In the genomic region with DNA sequence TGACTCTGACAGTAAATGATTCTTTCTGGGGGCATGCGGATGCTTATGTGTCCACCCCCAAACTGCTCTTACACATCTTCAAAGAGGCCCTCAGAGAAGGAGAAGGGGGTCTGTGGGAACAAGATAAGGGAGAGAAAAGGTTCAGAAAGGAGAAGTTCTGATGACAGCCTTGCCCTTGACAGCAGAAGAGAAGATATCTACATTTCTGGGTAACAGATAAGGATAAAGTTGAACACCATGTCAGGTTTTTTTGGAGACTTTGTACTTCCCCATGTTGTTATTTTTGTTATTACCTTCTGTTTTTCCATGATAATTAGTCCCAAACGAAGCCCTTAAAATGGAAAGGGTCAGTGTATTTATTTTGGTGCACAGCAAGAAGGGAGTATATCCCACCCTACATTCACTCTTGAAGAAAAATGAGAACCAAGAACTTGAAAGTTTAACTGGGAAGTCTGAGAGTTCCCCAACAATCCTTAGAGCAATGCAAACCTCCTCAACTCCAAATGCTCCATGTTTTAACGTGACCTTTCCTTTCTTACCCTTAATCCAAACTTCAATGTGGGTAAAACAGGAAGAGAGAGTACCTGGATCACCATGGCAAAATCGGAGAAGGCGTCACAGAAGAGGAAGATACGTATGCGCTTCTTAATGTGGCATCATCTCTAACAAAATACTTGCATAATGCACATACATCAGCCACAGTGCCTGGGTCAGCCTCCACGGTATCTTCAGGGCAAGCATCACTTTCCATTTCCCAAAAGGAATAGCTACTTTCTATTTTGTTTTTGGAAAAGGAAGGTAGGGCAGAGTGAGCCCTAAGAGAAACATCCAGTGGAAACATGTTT, we compare ENCODE assay signal across 1 cellular context.
TF ChIP-seq lines count a peak whose summit lies in the region.

No MANE protein-coding gene starts in this region.

TF ChIP-seq in K562, 482 proteins besides CTCF, POLR2A, EP300 and RAD21 (continued from another document and continues in another):
- TF ChIP-seq, protein P1, sequence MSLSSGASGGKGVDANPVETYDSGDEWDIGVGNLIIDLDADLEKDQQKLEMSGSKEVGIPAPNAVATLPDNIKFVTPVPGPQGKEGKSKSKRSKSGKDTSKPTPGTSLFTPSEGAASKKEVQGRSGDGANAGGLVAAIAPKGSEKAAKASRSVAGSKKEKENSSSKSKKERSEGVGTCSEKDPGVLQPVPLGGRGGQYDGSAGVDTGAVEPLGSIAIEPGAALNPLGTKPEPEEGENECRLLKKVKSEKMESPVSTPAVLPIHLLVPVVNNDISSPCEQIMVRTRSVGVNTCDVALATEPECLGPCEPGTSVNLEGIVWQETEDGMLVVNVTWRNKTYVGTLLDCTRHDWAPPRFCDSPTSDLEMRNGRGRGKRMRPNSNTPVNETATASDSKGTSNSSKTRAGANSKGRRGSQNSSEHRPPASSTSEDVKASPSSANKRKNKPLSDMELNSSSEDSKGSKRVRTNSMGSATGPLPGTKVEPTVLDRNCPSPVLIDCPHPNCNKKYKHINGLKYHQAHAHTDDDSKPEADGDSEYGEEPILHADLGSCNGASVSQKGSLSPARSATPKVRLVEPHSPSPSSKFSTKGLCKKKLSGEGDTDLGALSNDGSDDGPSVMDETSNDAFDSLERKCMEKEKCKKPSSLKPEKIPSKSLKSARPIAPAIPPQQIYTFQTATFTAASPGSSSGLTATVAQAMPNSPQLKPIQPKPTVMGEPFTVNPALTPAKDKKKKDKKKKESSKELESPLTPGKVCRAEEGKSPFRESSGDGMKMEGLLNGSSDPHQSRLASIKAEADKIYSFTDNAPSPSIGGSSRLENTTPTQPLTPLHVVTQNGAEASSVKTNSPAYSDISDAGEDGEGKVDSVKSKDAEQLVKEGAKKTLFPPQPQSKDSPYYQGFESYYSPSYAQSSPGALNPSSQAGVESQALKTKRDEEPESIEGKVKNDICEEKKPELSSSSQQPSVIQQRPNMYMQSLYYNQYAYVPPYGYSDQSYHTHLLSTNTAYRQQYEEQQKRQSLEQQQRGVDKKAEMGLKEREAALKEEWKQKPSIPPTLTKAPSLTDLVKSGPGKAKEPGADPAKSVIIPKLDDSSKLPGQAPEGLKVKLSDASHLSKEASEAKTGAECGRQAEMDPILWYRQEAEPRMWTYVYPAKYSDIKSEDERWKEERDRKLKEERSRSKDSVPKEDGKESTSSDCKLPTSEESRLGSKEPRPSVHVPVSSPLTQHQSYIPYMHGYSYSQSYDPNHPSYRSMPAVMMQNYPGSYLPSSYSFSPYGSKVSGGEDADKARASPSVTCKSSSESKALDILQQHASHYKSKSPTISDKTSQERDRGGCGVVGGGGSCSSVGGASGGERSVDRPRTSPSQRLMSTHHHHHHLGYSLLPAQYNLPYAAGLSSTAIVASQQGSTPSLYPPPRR (CRISPR knock-in tag; IDR thresholded peaks at IDR 0.05; ENCODE audit: borderline replicate concordance), result no peak
- no peak for TF ChIP-seq SP2 (IDR thresholded peaks at IDR 0.05; ENCODE audit: extremely low read depth, low read depth, low read length, poor library complexity, severe bottlenecking)
- TF ChIP-seq ZNF778 (CRISPR knock-in tag; IDR thresholded peaks at IDR 0.05), result no peak
- TF ChIP-seq LCOR (CRISPR knock-in tag; IDR thresholded peaks at IDR 0.05), result peak; percentile 63; the same call in 1 of the 2 replicates
- TF ChIP-seq, protein P2, sequence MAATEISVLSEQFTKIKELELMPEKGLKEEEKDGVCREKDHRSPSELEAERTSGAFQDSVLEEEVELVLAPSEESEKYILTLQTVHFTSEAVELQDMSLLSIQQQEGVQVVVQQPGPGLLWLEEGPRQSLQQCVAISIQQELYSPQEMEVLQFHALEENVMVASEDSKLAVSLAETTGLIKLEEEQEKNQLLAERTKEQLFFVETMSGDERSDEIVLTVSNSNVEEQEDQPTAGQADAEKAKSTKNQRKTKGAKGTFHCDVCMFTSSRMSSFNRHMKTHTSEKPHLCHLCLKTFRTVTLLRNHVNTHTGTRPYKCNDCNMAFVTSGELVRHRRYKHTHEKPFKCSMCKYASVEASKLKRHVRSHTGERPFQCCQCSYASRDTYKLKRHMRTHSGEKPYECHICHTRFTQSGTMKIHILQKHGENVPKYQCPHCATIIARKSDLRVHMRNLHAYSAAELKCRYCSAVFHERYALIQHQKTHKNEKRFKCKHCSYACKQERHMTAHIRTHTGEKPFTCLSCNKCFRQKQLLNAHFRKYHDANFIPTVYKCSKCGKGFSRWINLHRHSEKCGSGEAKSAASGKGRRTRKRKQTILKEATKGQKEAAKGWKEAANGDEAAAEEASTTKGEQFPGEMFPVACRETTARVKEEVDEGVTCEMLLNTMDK (IDR thresholded peaks at IDR 0.05; ENCODE audit: borderline replicate concordance, insufficient read depth, low read depth, low read length, poor library complexity, severe bottlenecking), result no peak
- no peak for TF ChIP-seq HNRNPH1 (optimal IDR thresholded peaks at IDR 0.05; ENCODE audit: low read depth, low read length)
- TF ChIP-seq HIVEP1 (CRISPR knock-in tag; IDR thresholded peaks at IDR 0.05), result no peak
- no peak for TF ChIP-seq HDAC6 (IDR thresholded peaks at IDR 0.05; ENCODE audit: low read depth, low read length)
- TF ChIP-seq CC2D1A (IDR thresholded peaks at IDR 0.05), result peak; percentile 94
- no peak for TF ChIP-seq ZNF586 (CRISPR knock-in tag; conservative IDR thresholded peaks at IDR 0.05)
- peak; percentile 53 for TF ChIP-seq SMARCB1 (IDR thresholded peaks at IDR 0.05; ENCODE audit: insufficient read length, low read depth)
- no peak for TF ChIP-seq DACH1 (IDR thresholded peaks at IDR 0.05; ENCODE audit: partially characterized antibody)
- TF ChIP-seq RUNX1 (IDR thresholded peaks at IDR 0.05; ENCODE audit: low read depth), result no peak
- TF ChIP-seq CHD2 (IDR thresholded peaks at IDR 0.05; ENCODE audit: low read depth, low read length), result no peak
- TF ChIP-seq, protein P3, sequence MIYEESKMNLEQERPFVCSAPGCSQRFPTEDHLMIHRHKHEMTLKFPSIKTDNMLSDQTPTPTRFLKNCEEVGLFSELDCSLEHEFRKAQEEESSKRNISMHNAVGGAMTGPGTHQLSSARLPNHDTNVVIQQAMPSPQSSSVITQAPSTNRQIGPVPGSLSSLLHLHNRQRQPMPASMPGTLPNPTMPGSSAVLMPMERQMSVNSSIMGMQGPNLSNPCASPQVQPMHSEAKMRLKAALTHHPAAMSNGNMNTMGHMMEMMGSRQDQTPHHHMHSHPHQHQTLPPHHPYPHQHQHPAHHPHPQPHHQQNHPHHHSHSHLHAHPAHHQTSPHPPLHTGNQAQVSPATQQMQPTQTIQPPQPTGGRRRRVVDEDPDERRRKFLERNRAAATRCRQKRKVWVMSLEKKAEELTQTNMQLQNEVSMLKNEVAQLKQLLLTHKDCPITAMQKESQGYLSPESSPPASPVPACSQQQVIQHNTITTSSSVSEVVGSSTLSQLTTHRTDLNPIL (CRISPR knock-in tag; IDR thresholded peaks at IDR 0.05), result no peak
- TF ChIP-seq, protein P4, sequence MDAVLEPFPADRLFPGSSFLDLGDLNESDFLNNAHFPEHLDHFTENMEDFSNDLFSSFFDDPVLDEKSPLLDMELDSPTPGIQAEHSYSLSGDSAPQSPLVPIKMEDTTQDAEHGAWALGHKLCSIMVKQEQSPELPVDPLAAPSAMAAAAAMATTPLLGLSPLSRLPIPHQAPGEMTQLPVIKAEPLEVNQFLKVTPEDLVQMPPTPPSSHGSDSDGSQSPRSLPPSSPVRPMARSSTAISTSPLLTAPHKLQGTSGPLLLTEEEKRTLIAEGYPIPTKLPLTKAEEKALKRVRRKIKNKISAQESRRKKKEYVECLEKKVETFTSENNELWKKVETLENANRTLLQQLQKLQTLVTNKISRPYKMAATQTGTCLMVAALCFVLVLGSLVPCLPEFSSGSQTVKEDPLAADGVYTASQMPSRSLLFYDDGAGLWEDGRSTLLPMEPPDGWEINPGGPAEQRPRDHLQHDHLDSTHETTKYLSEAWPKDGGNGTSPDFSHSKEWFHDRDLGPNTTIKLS (IDR thresholded peaks at IDR 0.05; ENCODE audit: borderline replicate concordance, low read depth), result no peak
- TF ChIP-seq HNRNPLL (IDR thresholded peaks at IDR 0.05; ENCODE audit: low read depth, low read length, poor library complexity, severe bottlenecking), result no peak
- no peak for TF ChIP-seq POLR2G (IDR thresholded peaks at IDR 0.05; ENCODE audit: low read depth, low read length)
- peak in 1 of 2 experiments; percentile 72; a peak in 2 of 4 replicates for TF ChIP-seq HDAC1 (IDR thresholded peaks at IDR 0.05)
- no peak for TF ChIP-seq TCFL5 (CRISPR knock-in tag; conservative IDR thresholded peaks at IDR 0.05)
- no peak for TF ChIP-seq RBM22 (IDR thresholded peaks at IDR 0.05; ENCODE audit: low read depth, low read length, poor library complexity, severe bottlenecking)
- TF ChIP-seq ATF1 (CRISPR knock-in tag; IDR thresholded peaks at IDR 0.05), result no peak
- peak; percentile 53 for TF ChIP-seq ATF1 (tag; IDR thresholded peaks at IDR 0.05)
- TF ChIP-seq KLF10 (CRISPR knock-in tag; IDR thresholded peaks at IDR 0.05), result no peak
- TF ChIP-seq SIN3A (IDR thresholded peaks at IDR 0.05; ENCODE audit: borderline replicate concordance in 2 of 2, control insufficient read depth in 1 of 2, low read depth in 2 of 2, low read length in 2 of 2), result no peak
- TF ChIP-seq NCOA6 (IDR thresholded peaks at IDR 0.05), result 0 out of 2 replicates have a peak, but pooled peaks have one; percentile 47
- no peak for TF ChIP-seq ZNF707 (CRISPR knock-in tag; conservative IDR thresholded peaks at IDR 0.05)
- TF ChIP-seq SIRT6 (IDR thresholded peaks at IDR 0.05; ENCODE audit: low read depth, low read length), result no peak
- TF ChIP-seq FOXA1 (IDR thresholded peaks at IDR 0.05; ENCODE audit: borderline replicate concordance), result no peak
- TF ChIP-seq PCBP1 (IDR thresholded peaks at IDR 0.05; ENCODE audit: low read depth, low read length, poor library complexity, severe bottlenecking), result no peak
- TF ChIP-seq, protein P5, sequence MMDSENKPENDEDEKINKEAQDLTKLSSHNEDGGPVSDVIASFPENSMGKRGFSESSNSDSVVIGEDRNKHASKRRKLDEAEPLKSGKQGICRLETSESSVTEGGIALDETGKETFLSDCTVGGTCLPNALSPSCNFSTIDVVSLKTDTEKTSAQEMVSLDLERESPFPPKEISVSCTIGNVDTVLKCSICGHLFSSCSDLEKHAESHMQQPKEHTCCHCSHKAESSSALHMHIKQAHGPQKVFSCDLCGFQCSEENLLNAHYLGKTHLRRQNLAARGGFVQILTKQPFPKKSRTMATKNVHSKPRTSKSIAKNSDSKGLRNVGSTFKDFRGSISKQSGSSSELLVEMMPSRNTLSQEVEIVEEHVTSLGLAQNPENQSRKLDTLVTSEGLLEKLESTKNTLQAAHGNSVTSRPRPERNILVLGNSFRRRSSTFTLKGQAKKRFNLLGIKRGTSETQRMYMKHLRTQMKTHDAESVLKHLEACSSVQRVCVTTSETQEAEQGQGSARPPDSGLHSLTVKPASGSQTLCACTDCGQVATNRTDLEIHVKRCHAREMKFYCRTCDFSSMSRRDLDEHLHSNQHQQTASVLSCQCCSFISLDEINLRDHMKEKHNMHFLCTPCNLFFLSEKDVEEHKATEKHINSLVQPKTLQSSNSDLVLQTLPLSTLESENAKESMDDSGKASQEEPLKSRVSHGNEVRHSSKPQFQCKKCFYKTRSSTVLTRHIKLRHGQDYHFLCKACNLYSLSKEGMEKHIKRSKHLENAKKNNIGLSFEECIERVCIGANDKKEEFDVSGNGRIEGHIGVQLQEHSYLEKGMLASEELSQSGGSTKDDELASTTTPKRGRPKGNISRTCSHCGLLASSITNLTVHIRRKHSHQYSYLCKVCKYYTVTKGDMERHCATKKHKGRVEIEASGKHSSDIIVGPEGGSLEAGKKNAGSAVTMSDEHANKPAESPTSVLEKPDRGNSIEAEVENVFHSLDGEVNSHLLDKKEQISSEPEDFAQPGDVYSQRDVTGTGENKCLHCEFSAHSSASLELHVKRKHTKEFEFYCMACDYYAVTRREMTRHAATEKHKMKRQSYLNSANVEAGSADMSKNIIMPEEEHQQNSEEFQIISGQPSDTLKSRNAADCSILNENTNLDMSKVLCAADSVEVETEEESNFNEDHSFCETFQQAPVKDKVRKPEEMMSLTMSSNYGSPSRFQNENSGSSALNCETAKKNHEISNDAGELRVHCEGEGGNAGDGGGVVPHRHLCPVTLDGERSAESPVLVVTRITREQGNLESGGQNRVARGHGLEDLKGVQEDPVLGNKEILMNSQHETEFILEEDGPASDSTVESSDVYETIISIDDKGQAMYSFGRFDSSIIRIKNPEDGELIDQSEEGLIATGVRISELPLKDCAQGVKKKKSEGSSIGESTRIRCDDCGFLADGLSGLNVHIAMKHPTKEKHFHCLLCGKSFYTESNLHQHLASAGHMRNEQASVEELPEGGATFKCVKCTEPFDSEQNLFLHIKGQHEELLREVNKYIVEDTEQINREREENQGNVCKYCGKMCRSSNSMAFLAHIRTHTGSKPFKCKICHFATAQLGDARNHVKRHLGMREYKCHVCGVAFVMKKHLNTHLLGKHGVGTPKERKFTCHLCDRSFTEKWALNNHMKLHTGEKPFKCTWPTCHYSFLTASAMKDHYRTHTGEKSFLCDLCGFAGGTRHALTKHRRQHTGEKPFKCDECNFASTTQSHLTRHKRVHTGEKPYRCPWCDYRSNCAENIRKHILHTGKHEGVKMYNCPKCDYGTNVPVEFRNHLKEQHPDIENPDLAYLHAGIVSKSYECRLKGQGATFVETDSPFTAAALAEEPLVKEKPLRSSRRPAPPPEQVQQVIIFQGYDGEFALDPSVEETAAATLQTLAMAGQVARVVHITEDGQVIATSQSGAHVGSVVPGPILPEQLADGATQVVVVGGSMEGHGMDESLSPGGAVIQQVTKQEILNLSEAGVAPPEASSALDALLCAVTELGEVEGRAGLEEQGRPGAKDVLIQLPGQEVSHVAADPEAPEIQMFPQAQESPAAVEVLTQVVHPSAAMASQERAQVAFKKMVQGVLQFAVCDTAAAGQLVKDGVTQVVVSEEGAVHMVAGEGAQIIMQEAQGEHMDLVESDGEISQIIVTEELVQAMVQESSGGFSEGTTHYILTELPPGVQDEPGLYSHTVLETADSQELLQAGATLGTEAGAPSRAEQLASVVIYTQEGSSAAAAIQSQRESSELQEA (IDR thresholded peaks at IDR 0.05; ENCODE audit: low read depth), result no peak
- TF ChIP-seq EWSR1 (IDR thresholded peaks at IDR 0.05; ENCODE audit: borderline replicate concordance, low read depth, partially characterized antibody), result no peak
- TF ChIP-seq SREBF1 (IDR thresholded peaks at IDR 0.05; ENCODE audit: borderline replicate concordance, low read depth, low read length), result no peak
- TF ChIP-seq ZEB2 (IDR thresholded peaks at IDR 0.05), result peak; percentile 78
- TF ChIP-seq, protein P6, sequence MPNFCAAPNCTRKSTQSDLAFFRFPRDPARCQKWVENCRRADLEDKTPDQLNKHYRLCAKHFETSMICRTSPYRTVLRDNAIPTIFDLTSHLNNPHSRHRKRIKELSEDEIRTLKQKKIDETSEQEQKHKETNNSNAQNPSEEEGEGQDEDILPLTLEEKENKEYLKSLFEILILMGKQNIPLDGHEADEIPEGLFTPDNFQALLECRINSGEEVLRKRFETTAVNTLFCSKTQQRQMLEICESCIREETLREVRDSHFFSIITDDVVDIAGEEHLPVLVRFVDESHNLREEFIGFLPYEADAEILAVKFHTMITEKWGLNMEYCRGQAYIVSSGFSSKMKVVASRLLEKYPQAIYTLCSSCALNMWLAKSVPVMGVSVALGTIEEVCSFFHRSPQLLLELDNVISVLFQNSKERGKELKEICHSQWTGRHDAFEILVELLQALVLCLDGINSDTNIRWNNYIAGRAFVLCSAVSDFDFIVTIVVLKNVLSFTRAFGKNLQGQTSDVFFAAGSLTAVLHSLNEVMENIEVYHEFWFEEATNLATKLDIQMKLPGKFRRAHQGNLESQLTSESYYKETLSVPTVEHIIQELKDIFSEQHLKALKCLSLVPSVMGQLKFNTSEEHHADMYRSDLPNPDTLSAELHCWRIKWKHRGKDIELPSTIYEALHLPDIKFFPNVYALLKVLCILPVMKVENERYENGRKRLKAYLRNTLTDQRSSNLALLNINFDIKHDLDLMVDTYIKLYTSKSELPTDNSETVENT (CRISPR knock-in tag; IDR thresholded peaks at IDR 0.05), result no peak
